Comparison of ENCODE assay signal across 8 cellular contexts in the genomic region with DNA sequence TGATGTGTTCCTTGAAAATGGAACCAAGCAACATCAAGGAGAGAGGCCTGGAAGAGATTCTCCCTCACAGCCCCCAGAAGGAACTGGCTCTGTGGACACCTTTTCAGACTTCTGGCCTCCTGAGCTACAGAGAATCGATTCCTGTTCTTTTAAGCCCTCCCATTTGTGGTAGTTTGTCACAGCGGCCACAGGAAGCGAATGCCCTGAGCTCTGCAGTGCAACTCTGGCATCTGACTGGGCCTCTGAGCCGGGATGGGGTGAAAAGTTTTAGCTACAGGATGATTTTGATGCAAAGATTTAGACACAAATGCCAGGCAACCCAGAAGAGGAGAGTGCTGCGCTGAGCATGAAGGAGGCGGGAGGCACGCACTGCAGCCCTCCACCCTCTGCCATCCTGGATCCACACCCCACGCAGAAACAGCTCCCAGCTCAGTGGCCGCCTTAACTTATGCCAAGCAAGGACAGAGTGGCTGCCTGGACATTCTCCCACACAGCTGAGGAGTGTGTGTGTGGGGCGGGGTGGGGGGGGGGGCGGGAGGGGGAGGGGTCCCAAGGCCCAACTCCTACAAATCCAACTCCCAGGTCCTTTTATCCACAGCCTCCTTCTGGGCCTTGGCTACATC. TPM values are rescaled to one million over a fixed set of nuclear protein-coding genes. Genes with fewer than 3 reads are reported as not detected.
DNase-seq lines count a peak whose midpoint lies in the region; ATAC-seq and TF ChIP-seq lines count a peak whose summit lies in the region.

No MANE protein-coding gene starts in this region.

- H3K27me3 Mint-ChIP-seq in WTC11 (ENCODE audit: low read depth): peaks cover 3% of the 10 kb centered on the region; the same call in 1 of the 2 replicates

- WGBS in IMR-90 (ENCODE audit: extremely low coverage in 2 of 2, insufficient read length in 1 of 2), 2 experiments: 20% methylated on average over 1 of the region's 11 CpGs; no CpG with 5 or more reads in 1 of the 2 experiments

- peak overlapping the region; percentile 95 for H2AK9ac ChIP-seq in IMR-90 (replicated peaks; ENCODE audit: low read depth, low read length, poor library complexity)

- H3K27ac ChIP-seq in IMR-90 (ENCODE audit: insufficient read depth, low read length) (peak overlapping the region; percentile 65), iPS-18a (ENCODE audit: low read length) (no peak overlapping the region)

- dilution Hi-C loops in IMR-90 (cut with HindIII; ENCODE audit: low sequenced_read_pairs, unreplicated experiment): no loop called here

- H2BK120ac ChIP-seq in IMR-90 (ENCODE audit: low read depth, low read length): no peak overlapping the region

- TF ChIP-seq CTCF in IMR-90 (conservative IDR thresholded peaks at IDR 0.05; ENCODE audit: low read depth, low read length) (no peak), WTC11 (IDR thresholded peaks at IDR 0.05) (no peak)

- peaks cover 27% of the 10 kb centered on the region for H3K9me1 ChIP-seq in IMR-90 (ENCODE audit: insufficient read depth, low read length)

- BruUV-seq in IMR-90 (replicated peaks; lab: Mats Ljungman, UMichigan): no TSS peak

- H3K23ac ChIP-seq in IMR-90 (ENCODE audit: low read depth, low read length): peak overlapping the region; percentile 94

- no peak overlapping the region for H2AFZ ChIP-seq in IMR-90 (replicated peaks; ENCODE audit: low read length, poor library complexity)

- in situ Hi-C loops in IMR-90 (cut with MboI; ENCODE audit: low sequenced_read_pairs): no loop called here

- H2BK15ac ChIP-seq in IMR-90 (ENCODE audit: low read depth, low read length): no peak overlapping the region

- DNase-seq in IMR-90 (no peak), WTC11 (ENCODE audit: low spot score) (no peak), NCI-H2171 treated with DMSO at 0.1 percent for 48 hours (lab: John Stamatoyannopoulos, UW) (no peak), DMS79 (lab: John Stamatoyannopoulos, UW) (no peak)
- no peak for DNase-seq in stimulated activated effector memory CD8-positive, alpha-beta T cell treated with anti-CD3 and anti-CD28 coated beads, Interleukin-12 subunit alpha, Interleukin-12 subunit beta, amount 100 ng/mL, for 72 hours (ENCODE audit: low spot score in 2 of 2)

- H3K4me3 Mint-ChIP-seq in WTC11: peak overlapping the region; percentile 73
- H3K4me3 Mint-ChIP-seq in stimulated activated effector memory CD8-positive, alpha-beta T cell treated with anti-CD3 and anti-CD28 coated beads, Interleukin-12 subunit alpha, Interleukin-12 subunit beta, amount 100 ng/mL, for 72 hours: peak overlapping the region; percentile 60

- H3K36me3 Mint-ChIP-seq in WTC11: no peaks in the 10 kb centered on the region
- no peaks in the 10 kb centered on the region for H3K36me3 Mint-ChIP-seq in stimulated activated effector memory CD8-positive, alpha-beta T cell treated with anti-CD3 and anti-CD28 coated beads, Interleukin-12 subunit alpha, Interleukin-12 subunit beta, amount 100 ng/mL, for 72 hours

- no peak for ATAC-seq in IMR-90 (ENCODE audit: low read depth)
- ATAC-seq in WTC11: no peak
- no peak for ATAC-seq in stimulated activated effector memory CD8-positive, alpha-beta T cell treated with anti-CD3 and anti-CD28 coated beads, Interleukin-12 subunit alpha, Interleukin-12 subunit beta, amount 100 ng/mL, for 72 hours
- no peak for ATAC-seq in HG02970 (IDR thresholded peaks at IDR 0.05; ENCODE audit: low FRiP score, unreplicated experiment)
- no peak for ATAC-seq in HG03460 (IDR thresholded peaks at IDR 0.05; ENCODE audit: unreplicated experiment)

- H3K4me1 ChIP-seq in IMR-90 (ENCODE audit: control insufficient read depth, insufficient read depth, low read length) (peaks cover 34% of the 10 kb centered on the region), iPS-18a (ENCODE audit: control insufficient read depth, low read depth, low read length) (peaks cover 4% of the 10 kb centered on the region)

- peaks cover 64% of the 10 kb centered on the region for H4K20me1 ChIP-seq in IMR-90 (ENCODE audit: insufficient read depth, low read length)

- no peak overlapping the region for H3K56ac ChIP-seq in IMR-90 (ENCODE audit: extremely low read depth, insufficient read depth, low read length)

- no peak overlapping the region for H2BK5ac ChIP-seq in IMR-90 (ENCODE audit: low read depth, low read length, poor library complexity, severe bottlenecking)

- H3K4me1 Mint-ChIP-seq in WTC11: peaks cover 28% of the 10 kb centered on the region
- H3K4me1 Mint-ChIP-seq in stimulated activated effector memory CD8-positive, alpha-beta T cell treated with anti-CD3 and anti-CD28 coated beads, Interleukin-12 subunit alpha, Interleukin-12 subunit beta, amount 100 ng/mL, for 72 hours: peaks cover 15% of the 10 kb centered on the region

- no peak overlapping the region for H4K5ac ChIP-seq in IMR-90 (ENCODE audit: low read depth, low read length)

- H3K9ac ChIP-seq in IMR-90 (ENCODE audit: low read depth, low read length) (peak overlapping the region; percentile 57), iPS-18a (ENCODE audit: low read length) (no peak overlapping the region)

- H3K14ac ChIP-seq in IMR-90 (replicated peaks; ENCODE audit: low read depth, low read length): peak overlapping the region; percentile 60

- peak overlapping the region; percentile 73 for H3K4ac ChIP-seq in IMR-90 (ENCODE audit: low read depth, low read length)

- H3K36me3 ChIP-seq in IMR-90 (ENCODE audit: control insufficient read depth, insufficient read depth, low read length) (peaks cover 6% of the 10 kb centered on the region), iPS-18a (ENCODE audit: control insufficient read depth, low read depth, low read length) (no peaks in the 10 kb centered on the region)

- peak overlapping the region; percentile 2; the same call in 1 of the 2 replicates for H4K91ac ChIP-seq in IMR-90 (ENCODE audit: insufficient read depth, low read depth, low read length)

- peak overlapping the region; percentile 91 for H3K4me2 ChIP-seq in IMR-90 (ENCODE audit: low read depth, low read length)

- CTCF ChIA-PET in IMR-90 (lab: Yijun Ruan, JAX) (no interaction called here), WTC11 (lab: Charles Lee) (interaction anchor here (1.0 to 1.8 kb wide), 5 partner anchors 23 to 100 kb away, joined by 3 to 11 read pairs (median 7); no protein-coding TSS in a partner anchor)

- no peaks in the 10 kb centered on the region for H3K9me3 ChIP-seq in IMR-90 (ENCODE audit: control insufficient read depth, insufficient read depth, low read length)
- no peaks in the 10 kb centered on the region for H3K9me3 ChIP-seq in iPS-18a (ENCODE audit: control insufficient read depth, low read depth, low read length)

- TF ChIP-seq RAD21 in IMR-90 (IDR thresholded peaks at IDR 0.05; ENCODE audit: low read length): no peak

- peak overlapping the region; percentile 89 for H3K4me3 ChIP-seq in IMR-90 (ENCODE audit: insufficient read depth, low read depth, low read length)
- H3K4me3 ChIP-seq in iPS-18a (ENCODE audit: low read length): peak overlapping the region; percentile 70

- H3K9me3 Mint-ChIP-seq in WTC11: no peaks in the 10 kb centered on the region
- no peaks in the 10 kb centered on the region for H3K9me3 Mint-ChIP-seq in stimulated activated effector memory CD8-positive, alpha-beta T cell treated with anti-CD3 and anti-CD28 coated beads, Interleukin-12 subunit alpha, Interleukin-12 subunit beta, amount 100 ng/mL, for 72 hours

- no peak overlapping the region for H2BK20ac ChIP-seq in IMR-90 (ENCODE audit: low read depth, low read length)

- H3K27me3 ChIP-seq in IMR-90 (ENCODE audit: control insufficient read depth, insufficient read depth, low read length) (no peaks in the 10 kb centered on the region), iPS-18a (ENCODE audit: control insufficient read depth, insufficient read depth, low read length) (no peaks in the 10 kb centered on the region)

- H3K18ac ChIP-seq in IMR-90 (ENCODE audit: low read depth, low read length): no peak overlapping the region

- H4K8ac ChIP-seq in IMR-90 (ENCODE audit: low read depth in 2 of 2, low read length in 2 of 2): peak overlapping the region; percentile 47 to 54; a peak in 2 of 4 replicates

- peaks cover 0 to 57% of the 10 kb centered on the region in 2 experiments; a peak in 3 of 4 replicates for H3K79me1 ChIP-seq in IMR-90 (ENCODE audit: low read depth in 1 of 2, low read length in 2 of 2)

- no peak overlapping the region for H3K27ac Mint-ChIP-seq in WTC11
- H3K27ac Mint-ChIP-seq in stimulated activated effector memory CD8-positive, alpha-beta T cell treated with anti-CD3 and anti-CD28 coated beads, Interleukin-12 subunit alpha, Interleukin-12 subunit beta, amount 100 ng/mL, for 72 hours: no peak overlapping the region

- intact Hi-C loops in IMR-90 (cut with micrococcal nuclease): no loop called here

- TF ChIP-seq POLR2A in IMR-90 (IDR thresholded peaks at IDR 0.05; ENCODE audit: low read depth, low read length): no peak

- H2AK5ac ChIP-seq in IMR-90 (ENCODE audit: low read depth, low read length): peak overlapping the region; percentile 70; the same call in 1 of the 2 replicates

- POLR2A ChIA-PET in IMR-90 (lab: Charles Lee; ENCODE audit: unreplicated experiment) (interaction anchor here (0.9 to 1.0 kb wide), 2 partner anchors 10 to 42 kb away, joined by 3 read pairs; no protein-coding TSS in a partner anchor), WTC11 (lab: Charles Lee) (interaction anchor here (1.3 kb wide), 1 partner anchor 24 kb away, joined by 4 read pairs; no protein-coding TSS in a partner anchor)

TF ChIP-seq in IMR-90, 13 proteins besides CTCF, POLR2A, EP300 and RAD21 (continues in another document):
- TF ChIP-seq CEBPB (IDR thresholded peaks at IDR 0.05; ENCODE audit: low read depth, low read length) (no peak), NFE2L2 (IDR thresholded peaks at IDR 0.05; ENCODE audit: low read depth, low read length) (no peak), CHD1 (IDR thresholded peaks at IDR 0.05; ENCODE audit: low read depth, low read length) (no peak)

TF ChIP-seq in WTC11, 78 proteins besides CTCF, POLR2A, EP300 and RAD21 (continues in another document):
- TF ChIP-seq NFATC4 (CRISPR knock-in tag; IDR thresholded peaks at IDR 0.05): no peak
- no peak for TF ChIP-seq JAZF1 (CRISPR knock-in tag; IDR thresholded peaks at IDR 0.05)

RNA-seq across cellular contexts. Expression of a gene that starts 2.2 kb away (rescaled TPM):
- total RNA-seq in IMR-90 (2012; rRNA removed) (43.9 and 48.6 TPM in 2 replicates), WTC11 (2021) (36.9 to 39.3 TPM (median 37.1 TPM) in 3 replicates)
- 352 and 416 TPM in 2 replicates for polyA plus RNA-seq in IMR-90 (2012; rRNA removed)
- polyA plus RNA-seq in IMR-90 (2012; cell fraction: cytosol; rRNA removed): 411 and 495 TPM in 2 replicates
- 193 and 240 TPM in 2 replicates for polyA plus RNA-seq in IMR-90 (2012; cell fraction: nucleus; rRNA removed; ENCODE audit: low replicate concordance)

RNA-seq across cellular contexts. Expression of a gene that starts 20.0 kb away (rescaled TPM):
- total RNA-seq in IMR-90 (2012; rRNA removed) (0.56 and 0.72 TPM in 2 replicates), WTC11 (2021) (0.61 to 0.89 TPM (median 0.89 TPM) in 3 replicates)
- 0.11 and 0.31 TPM in 2 replicates for polyA plus RNA-seq in IMR-90 (2012; rRNA removed)
- polyA plus RNA-seq in IMR-90 (2012; cell fraction: cytosol; rRNA removed): 0.09 and 0.15 TPM in 2 replicates
- 1.1 and 1.2 TPM in 2 replicates for polyA plus RNA-seq in IMR-90 (2012; cell fraction: nucleus; rRNA removed; ENCODE audit: low replicate concordance)

RNA-seq across cellular contexts. Expression of a gene that starts 56.7 kb away (rescaled TPM):
- 33.7 and 34.7 TPM in 2 replicates for total RNA-seq in IMR-90 (2012; rRNA removed)
- 249 and 273 TPM in 2 replicates for polyA plus RNA-seq in IMR-90 (2012; rRNA removed)
- 146 and 259 TPM in 2 replicates for polyA plus RNA-seq in IMR-90 (2012; cell fraction: cytosol; rRNA removed)
- polyA plus RNA-seq in IMR-90 (2012; cell fraction: nucleus; rRNA removed; ENCODE audit: low replicate concordance): 165 and 308 TPM in 2 replicates
- total RNA-seq in WTC11 (2021): 57.9 to 88.6 TPM (median 86.9 TPM) in 3 replicates
